In genomic region chr2:45895477-45895876, GRCh38 we compare ENCODE assay signal across 1 cellular context.
TF ChIP-seq lines count a peak whose summit lies in the region.

No MANE protein-coding gene starts in this region.

TF ChIP-seq in IMR-90, 13 proteins besides CTCF, POLR2A, EP300 and RAD21 (continued from another document):
- TF ChIP-seq FOS (IDR thresholded peaks at IDR 0.05; ENCODE audit: low read depth, low read length): no peak; the same call in 1 of the 2 replicates
- no peak for TF ChIP-seq MAFK (IDR thresholded peaks at IDR 0.05; ENCODE audit: low read depth, low read length)
- no peak for TF ChIP-seq USF2 (IDR thresholded peaks at IDR 0.05; ENCODE audit: low read depth, low read length)
- TF ChIP-seq ELK1 (IDR thresholded peaks at IDR 0.05; ENCODE audit: borderline replicate concordance, low read depth, low read length): no peak
- TF ChIP-seq CHD1 (IDR thresholded peaks at IDR 0.05; ENCODE audit: low read depth, low read length): no peak
- no peak for TF ChIP-seq RCOR1 (IDR thresholded peaks at IDR 0.05; ENCODE audit: insufficient replicate concordance, low read length)
- TF ChIP-seq MAZ (IDR thresholded peaks at IDR 0.05; ENCODE audit: borderline replicate concordance, low read depth, low read length): no peak
TF ChIP-seq in IMR-90: peak in this region for 0.
